ENCODE assay signal across 14 cellular contexts in genomic region chr3:145900056-145900829, GRCh38.
DNase-seq lines count a peak whose midpoint lies in the region; ATAC-seq and TF ChIP-seq lines count a peak whose summit lies in the region.
"Had no signal": no experiment of that assay in that cellular context is flagged by ENCODE, and none has a peak within 500 bp of the region (broad histone marks: within the 10 kb centered on the region; RNA-seq: fewer than 3 reads in every experiment).

No MANE protein-coding gene starts in this region.

- no peaks in the 10 kb centered on the region for H3K36me3 Mint-ChIP-seq in nephron progenitor cell (ENCODE audit: low read depth)

- H3K27ac Mint-ChIP-seq in nephron progenitor cell = peak overlapping the region; percentile 33

- TF ChIP-seq CTCF in nephron progenitor cell (IDR thresholded peaks at IDR 0.05) = no peak

- peaks cover 3% of the 10 kb centered on the region for H3K27me3 Mint-ChIP-seq in nephron progenitor cell (ENCODE audit: low read depth, poor library complexity)

- DNase-seq in nephron progenitor cell (no peak), GOT3 (lab: John Stamatoyannopoulos, UW) (no peak), NCI-H526 treated with DMSO at 0.1 percent for 48 hours (lab: John Stamatoyannopoulos, UW) (no peak), DMS114 treated with DMSO at 0.1 percent for 48 hours (lab: John Stamatoyannopoulos, UW; ENCODE audit: unreplicated experiment) (no peak)
- DNase-seq in stimulated activated naive CD8-positive, alpha-beta T cell treated with anti-CD3 and anti-CD28 coated beads, Interleukin-15, Interleukin-2, amounts not matched to agents 100 U/mL and 50 U/mL, for 24 hours = no peak
- DNase-seq: activated CD4-positive, alpha-beta T cell treated with anti-CD3 and anti-CD28 coated beads for 4 hours; activated gamma-delta T cell treated with Interleukin-2 at 50 U/mL for 16 hours; Calu3; IMR-90; NCI-H2227 treated with DMSO at 0.1 percent for 48 hours; SIG-M5 had no signal

- H3K4me1 Mint-ChIP-seq in nephron progenitor cell = peaks cover 18% of the 10 kb centered on the region

- H3K9me3 Mint-ChIP-seq in nephron progenitor cell = no peaks in the 10 kb centered on the region

- no peak overlapping the region for H3K4me3 Mint-ChIP-seq in nephron progenitor cell

- ATAC-seq in GM19043 (IDR thresholded peaks at IDR 0.05; ENCODE audit: low read depth, unreplicated experiment) (peak; percentile 78), HG02588 (IDR thresholded peaks at IDR 0.05; ENCODE audit: unreplicated experiment) (peak; percentile 76), HG03342 (IDR thresholded peaks at IDR 0.05; ENCODE audit: unreplicated experiment) (peak; percentile 80)
- no peak for ATAC-seq in stimulated activated naive CD8-positive, alpha-beta T cell treated with anti-CD3 and anti-CD28 coated beads, Interleukin-15, Interleukin-2, amounts not matched to agents 100 U/mL and 50 U/mL, for 24 hours
